1 cellular context compared by ENCODE assay signal in the genomic region with DNA sequence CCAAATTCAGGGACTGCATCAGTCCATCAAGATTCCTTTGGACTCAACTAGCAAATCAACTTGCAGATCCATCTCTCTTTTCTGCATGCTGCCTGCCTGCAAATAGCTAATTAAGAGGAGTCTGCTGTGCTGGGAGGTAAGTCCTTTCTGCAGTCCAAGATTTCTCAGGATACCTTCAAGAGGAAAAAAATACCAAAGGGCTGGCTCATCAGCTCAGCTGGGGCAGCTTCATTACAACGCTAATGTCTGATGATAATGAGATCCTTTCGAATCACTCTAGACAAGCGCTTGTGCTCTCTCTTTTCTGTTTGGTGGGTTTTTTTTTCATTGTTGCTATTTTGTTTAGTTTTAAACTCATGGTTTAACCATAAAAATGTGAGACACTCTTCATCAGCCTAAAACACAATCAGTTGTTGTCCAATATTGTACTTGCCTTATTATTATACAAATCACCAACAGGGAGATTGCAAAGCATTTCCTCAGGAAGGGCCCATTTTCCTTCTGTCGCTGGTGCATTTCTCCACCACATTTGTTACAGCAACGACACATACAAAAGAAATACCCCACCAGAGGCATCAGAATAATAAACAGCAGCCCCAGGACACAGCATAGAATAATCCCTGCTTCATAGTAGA.
TF ChIP-seq lines count a peak whose summit lies in the region.

No MANE protein-coding gene starts in this region.

TF ChIP-seq in SK-N-SH treated with all-trans-retinoic acid at 6 μM for 48 hours, 23 proteins besides CTCF, POLR2A, EP300 and RAD21 (continued from another document):
- TF ChIP-seq, protein P1, sequence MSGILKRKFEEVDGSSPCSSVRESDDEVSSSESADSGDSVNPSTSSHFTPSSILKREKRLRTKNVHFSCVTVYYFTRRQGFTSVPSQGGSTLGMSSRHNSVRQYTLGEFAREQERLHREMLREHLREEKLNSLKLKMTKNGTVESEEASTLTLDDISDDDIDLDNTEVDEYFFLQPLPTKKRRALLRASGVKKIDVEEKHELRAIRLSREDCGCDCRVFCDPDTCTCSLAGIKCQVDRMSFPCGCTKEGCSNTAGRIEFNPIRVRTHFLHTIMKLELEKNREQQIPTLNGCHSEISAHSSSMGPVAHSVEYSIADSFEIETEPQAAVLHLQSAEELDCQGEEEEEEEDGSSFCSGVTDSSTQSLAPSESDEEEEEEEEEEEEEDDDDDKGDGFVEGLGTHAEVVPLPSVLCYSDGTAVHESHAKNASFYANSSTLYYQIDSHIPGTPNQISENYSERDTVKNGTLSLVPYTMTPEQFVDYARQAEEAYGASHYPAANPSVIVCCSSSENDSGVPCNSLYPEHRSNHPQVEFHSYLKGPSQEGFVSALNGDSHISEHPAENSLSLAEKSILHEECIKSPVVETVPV (CRISPR knock-in tag; IDR thresholded peaks at IDR 0.05), result no peak
- TF ChIP-seq GLIS3 (CRISPR knock-in tag; IDR thresholded peaks at IDR 0.05) (no peak), CSDC2 (CRISPR knock-in tag; IDR thresholded peaks at IDR 0.05) (no peak), ZNF70 (CRISPR knock-in tag; IDR thresholded peaks at IDR 0.05) (no peak), TCF4 (CRISPR knock-in tag; IDR thresholded peaks at IDR 0.05; ENCODE audit: borderline replicate concordance) (no peak), RARB (CRISPR knock-in tag; IDR thresholded peaks at IDR 0.05) (no peak), ZFP30 (CRISPR knock-in tag; IDR thresholded peaks at IDR 0.05) (no peak), ISL1 (CRISPR knock-in tag; IDR thresholded peaks at IDR 0.05) (no peak), ZFP3 (CRISPR knock-in tag; IDR thresholded peaks at IDR 0.05) (no peak)
- TF ChIP-seq, protein P2, sequence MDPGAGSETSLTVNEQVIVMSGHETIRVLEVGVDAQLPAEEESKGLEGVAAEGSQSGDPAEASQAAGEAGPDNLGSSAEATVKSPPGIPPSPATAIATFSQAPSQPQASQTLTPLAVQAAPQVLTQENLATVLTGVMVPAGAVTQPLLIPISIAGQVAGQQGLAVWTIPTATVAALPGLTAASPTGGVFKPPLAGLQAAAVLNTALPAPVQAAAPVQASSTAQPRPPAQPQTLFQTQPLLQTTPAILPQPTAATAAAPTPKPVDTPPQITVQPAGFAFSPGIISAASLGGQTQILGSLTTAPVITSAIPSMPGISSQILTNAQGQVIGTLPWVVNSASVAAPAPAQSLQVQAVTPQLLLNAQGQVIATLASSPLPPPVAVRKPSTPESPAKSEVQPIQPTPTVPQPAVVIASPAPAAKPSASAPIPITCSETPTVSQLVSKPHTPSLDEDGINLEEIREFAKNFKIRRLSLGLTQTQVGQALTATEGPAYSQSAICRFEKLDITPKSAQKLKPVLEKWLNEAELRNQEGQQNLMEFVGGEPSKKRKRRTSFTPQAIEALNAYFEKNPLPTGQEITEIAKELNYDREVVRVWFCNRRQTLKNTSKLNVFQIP (CRISPR knock-in tag; IDR thresholded peaks at IDR 0.05; ENCODE audit: borderline replicate concordance, low read depth), result no peak
- TF ChIP-seq, protein P3, sequence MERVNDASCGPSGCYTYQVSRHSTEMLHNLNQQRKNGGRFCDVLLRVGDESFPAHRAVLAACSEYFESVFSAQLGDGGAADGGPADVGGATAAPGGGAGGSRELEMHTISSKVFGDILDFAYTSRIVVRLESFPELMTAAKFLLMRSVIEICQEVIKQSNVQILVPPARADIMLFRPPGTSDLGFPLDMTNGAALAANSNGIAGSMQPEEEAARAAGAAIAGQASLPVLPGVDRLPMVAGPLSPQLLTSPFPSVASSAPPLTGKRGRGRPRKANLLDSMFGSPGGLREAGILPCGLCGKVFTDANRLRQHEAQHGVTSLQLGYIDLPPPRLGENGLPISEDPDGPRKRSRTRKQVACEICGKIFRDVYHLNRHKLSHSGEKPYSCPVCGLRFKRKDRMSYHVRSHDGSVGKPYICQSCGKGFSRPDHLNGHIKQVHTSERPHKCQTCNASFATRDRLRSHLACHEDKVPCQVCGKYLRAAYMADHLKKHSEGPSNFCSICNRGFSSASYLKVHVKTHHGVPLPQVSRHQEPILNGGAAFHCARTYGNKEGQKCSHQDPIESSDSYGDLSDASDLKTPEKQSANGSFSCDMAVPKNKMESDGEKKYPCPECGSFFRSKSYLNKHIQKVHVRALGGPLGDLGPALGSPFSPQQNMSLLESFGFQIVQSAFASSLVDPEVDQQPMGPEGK (CRISPR knock-in tag; IDR thresholded peaks at IDR 0.05; ENCODE audit: borderline replicate concordance), result no peak
